Comparison of ENCODE assay signal across 1 cellular context in genomic region chr5:37375091-37375490, GRCh38.
TF ChIP-seq lines count a peak whose summit lies in the region.

No MANE protein-coding gene starts in this region.

TF ChIP-seq in K562, 482 proteins besides CTCF, POLR2A, EP300 and RAD21:
- TF ChIP-seq GTF3C2 (IDR thresholded peaks at IDR 0.05; ENCODE audit: borderline replicate concordance, extremely low read depth, insufficient read length) (no peak), MXI1 (IDR thresholded peaks at IDR 0.05; ENCODE audit: low read depth, low read length) (no peak), MYC (IDR thresholded peaks at IDR 0.05; ENCODE audit: low read depth, low read length) (no peak), MYC (CRISPR knock-in tag; IDR thresholded peaks at IDR 0.05; ENCODE audit: borderline replicate concordance, low read depth) (no peak), MAX (CRISPR knock-in tag; IDR thresholded peaks at IDR 0.05) (no peak), PHB (CRISPR knock-in tag; IDR thresholded peaks at IDR 0.05) (no peak), TEAD2 (tag; IDR thresholded peaks at IDR 0.05) (no peak), PPARD (CRISPR knock-in tag; IDR thresholded peaks at IDR 0.05) (no peak), HIVEP1 (CRISPR knock-in tag; IDR thresholded peaks at IDR 0.05) (no peak), ASH1L (IDR thresholded peaks at IDR 0.05; ENCODE audit: borderline replicate concordance, low read depth, partially characterized antibody) (no peak), BDP1 (IDR thresholded peaks at IDR 0.05; ENCODE audit: insufficient read depth, insufficient read length) (no peak), ZNF431 (CRISPR knock-in tag; IDR thresholded peaks at IDR 0.05) (no peak), ZKSCAN3 (CRISPR knock-in tag; IDR thresholded peaks at IDR 0.05) (no peak), ZNF584 (CRISPR knock-in tag; IDR thresholded peaks at IDR 0.05; ENCODE audit: low read depth) (no peak), POLR2G (IDR thresholded peaks at IDR 0.05; ENCODE audit: low read depth, low read length) (no peak), EHMT2 (IDR thresholded peaks at IDR 0.05) (no peak), E2F6 (IDR thresholded peaks at IDR 0.05; ENCODE audit: borderline replicate concordance in 1 of 2, extremely low read depth in 1 of 2, insufficient read depth in 1 of 2, insufficient read length in 1 of 2, low read depth in 1 of 2, low read length in 1 of 2, poor library complexity in 1 of 2, severe bottlenecking in 1 of 2) (no peak), DPF2 (IDR thresholded peaks at IDR 0.05) (no peak), PRPF4 (IDR thresholded peaks at IDR 0.05; ENCODE audit: insufficient read depth, low read depth, low read length, poor library complexity, severe bottlenecking) (no peak), TSC22D4 (tag; IDR thresholded peaks at IDR 0.05) (no peak)
